In genomic region chr5:141875022-141875740, GRCh38 we compare ENCODE assay signal across 1 cellular context.
TF ChIP-seq lines count a peak whose summit lies in the region.

No MANE protein-coding gene starts in this region.

TF ChIP-seq in GM23338, 12 proteins besides CTCF, POLR2A, EP300 and RAD21 (continued from another document):
- TF ChIP-seq, protein P1, sequence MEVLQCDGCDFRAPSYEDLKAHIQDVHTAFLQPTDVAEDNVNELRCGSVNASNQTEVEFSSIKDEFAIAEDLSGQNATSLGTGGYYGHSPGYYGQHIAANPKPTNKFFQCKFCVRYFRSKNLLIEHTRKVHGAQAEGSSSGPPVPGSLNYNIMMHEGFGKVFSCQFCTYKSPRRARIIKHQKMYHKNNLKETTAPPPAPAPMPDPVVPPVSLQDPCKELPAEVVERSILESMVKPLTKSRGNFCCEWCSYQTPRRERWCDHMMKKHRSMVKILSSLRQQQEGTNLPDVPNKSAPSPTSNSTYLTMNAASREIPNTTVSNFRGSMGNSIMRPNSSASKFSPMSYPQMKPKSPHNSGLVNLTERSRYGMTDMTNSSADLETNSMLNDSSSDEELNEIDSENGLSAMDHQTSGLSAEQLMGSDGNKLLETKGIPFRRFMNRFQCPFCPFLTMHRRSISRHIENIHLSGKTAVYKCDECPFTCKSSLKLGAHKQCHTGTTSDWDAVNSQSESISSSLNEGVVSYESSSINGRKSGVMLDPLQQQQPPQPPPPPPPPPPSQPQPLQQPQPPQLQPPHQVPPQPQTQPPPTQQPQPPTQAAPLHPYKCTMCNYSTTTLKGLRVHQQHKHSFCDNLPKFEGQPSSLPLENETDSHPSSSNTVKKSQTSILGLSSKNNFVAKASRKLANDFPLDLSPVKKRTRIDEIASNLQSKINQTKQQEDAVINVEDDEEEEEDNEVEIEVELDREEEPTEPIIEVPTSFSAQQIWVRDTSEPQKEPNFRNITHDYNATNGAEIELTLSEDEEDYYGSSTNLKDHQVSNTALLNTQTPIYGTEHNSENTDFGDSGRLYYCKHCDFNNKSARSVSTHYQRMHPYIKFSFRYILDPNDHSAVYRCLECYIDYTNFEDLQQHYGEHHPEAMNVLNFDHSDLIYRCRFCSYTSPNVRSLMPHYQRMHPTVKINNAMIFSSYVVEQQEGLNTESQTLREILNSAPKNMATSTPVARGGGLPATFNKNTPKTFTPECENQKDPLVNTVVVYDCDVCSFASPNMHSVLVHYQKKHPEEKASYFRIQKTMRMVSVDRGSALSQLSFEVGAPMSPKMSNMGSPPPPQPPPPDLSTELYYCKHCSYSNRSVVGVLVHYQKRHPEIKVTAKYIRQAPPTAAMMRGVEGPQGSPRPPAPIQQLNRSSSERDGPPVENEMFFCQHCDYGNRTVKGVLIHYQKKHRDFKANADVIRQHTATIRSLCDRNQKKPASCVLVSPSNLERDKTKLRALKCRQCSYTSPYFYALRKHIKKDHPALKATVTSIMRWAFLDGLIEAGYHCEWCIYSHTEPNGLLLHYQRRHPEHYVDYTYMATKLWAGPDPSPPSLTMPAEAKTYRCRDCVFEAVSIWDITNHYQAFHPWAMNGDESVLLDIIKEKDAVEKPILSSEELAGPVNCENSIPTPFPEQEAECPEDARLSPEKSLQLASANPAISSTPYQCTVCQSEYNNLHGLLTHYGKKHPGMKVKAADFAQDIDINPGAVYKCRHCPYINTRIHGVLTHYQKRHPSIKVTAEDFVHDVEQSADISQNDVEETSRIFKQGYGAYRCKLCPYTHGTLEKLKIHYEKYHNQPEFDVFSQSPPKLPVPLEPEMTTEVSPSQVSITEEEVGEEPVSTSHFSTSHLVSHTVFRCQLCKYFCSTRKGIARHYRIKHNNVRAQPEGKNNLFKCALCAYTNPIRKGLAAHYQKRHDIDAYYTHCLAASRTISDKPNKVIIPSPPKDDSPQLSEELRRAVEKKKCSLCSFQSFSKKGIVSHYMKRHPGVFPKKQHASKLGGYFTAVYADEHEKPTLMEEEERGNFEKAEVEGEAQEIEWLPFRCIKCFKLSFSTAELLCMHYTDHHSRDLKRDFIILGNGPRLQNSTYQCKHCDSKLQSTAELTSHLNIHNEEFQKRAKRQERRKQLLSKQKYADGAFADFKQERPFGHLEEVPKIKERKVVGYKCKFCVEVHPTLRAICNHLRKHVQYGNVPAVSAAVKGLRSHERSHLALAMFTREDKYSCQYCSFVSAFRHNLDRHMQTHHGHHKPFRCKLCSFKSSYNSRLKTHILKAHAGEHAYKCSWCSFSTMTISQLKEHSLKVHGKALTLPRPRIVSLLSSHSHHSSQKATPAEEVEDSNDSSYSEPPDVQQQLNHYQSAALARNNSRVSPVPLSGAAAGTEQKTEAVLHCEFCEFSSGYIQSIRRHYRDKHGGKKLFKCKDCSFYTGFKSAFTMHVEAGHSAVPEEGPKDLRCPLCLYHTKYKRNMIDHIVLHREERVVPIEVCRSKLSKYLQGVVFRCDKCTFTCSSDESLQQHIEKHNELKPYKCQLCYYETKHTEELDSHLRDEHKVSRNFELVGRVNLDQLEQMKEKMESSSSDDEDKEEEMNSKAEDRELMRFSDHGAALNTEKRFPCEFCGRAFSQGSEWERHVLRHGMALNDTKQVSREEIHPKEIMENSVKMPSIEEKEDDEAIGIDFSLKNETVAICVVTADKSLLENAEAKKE (CRISPR knock-in tag; IDR thresholded peaks at IDR 0.05) = no peak
- no peak for TF ChIP-seq CREB1 (CRISPR knock-in tag; IDR thresholded peaks at IDR 0.05; ENCODE audit: low read depth)
- TF ChIP-seq STAT1 (IDR thresholded peaks at IDR 0.05; ENCODE audit: unreplicated experiment) = no peak
- no peak for TF ChIP-seq EZH2 (IDR thresholded peaks at IDR 0.05; ENCODE audit: low read depth, unreplicated experiment)
- no peak for TF ChIP-seq ZNF114 (CRISPR knock-in tag; IDR thresholded peaks at IDR 0.05)
- no peak for TF ChIP-seq ZNF331 (CRISPR knock-in tag; IDR thresholded peaks at IDR 0.05; ENCODE audit: low read depth)
- no peak for TF ChIP-seq ETS1 (IDR thresholded peaks at IDR 0.05)
